ENCODE assay signal across 22 cellular contexts in genomic region chr1:171948491-171948890, GRCh38.
DNase-seq lines count a peak whose midpoint lies in the region; ATAC-seq, FAIRE-seq and TF ChIP-seq lines count a peak whose summit lies in the region.
"Had no signal": no experiment of that assay in that cellular context is flagged by ENCODE, and none has a peak within 500 bp of the region (broad histone marks: within the 10 kb centered on the region; RNA-seq: fewer than 3 reads in every experiment).

No MANE protein-coding gene starts in this region.

- H3K9me3 ChIP-seq in pancreas (no peaks in the 10 kb centered on the region), gastrocnemius medialis (no peaks in the 10 kb centered on the region)
- H3K9me3 ChIP-seq: body of pancreas, thyroid gland had no signal

- WGBS in pancreas, 2 donors: 13% methylated on average over 1 of the region's 1 CpG

- H3K27ac ChIP-seq in pancreas: no peak overlapping the region
- H3K27ac ChIP-seq in gastrocnemius medialis: no peak overlapping the region
- H3K27ac ChIP-seq: body of pancreas, hepatocyte, left ventricle myocardium inferior, thyroid gland had no signal

- intact Hi-C loops in pancreas (cut with DNase I): no loop called here
- intact Hi-C loops in gastrocnemius medialis (cut with DNase I; ENCODE audit: low total_unique reads): no loop called here

- no peak overlapping the region for H3K4me3 ChIP-seq in pancreas
- no peak overlapping the region for H3K4me3 ChIP-seq in gastrocnemius medialis
- H3K4me3 ChIP-seq: body of pancreas, hepatocyte, left ventricle myocardium inferior, thyroid gland had no signal

- H3K4me1 ChIP-seq in pancreas (no peaks in the 10 kb centered on the region), gastrocnemius medialis (peaks cover 0 to 3% of the 10 kb centered on the region in 2 donors)
- H3K4me1 ChIP-seq: body of pancreas, thyroid gland had no signal

- TF ChIP-seq CTCF in pancreas (IDR thresholded peaks at IDR 0.05): peak in 1 of 4 donors; percentile 8
- no peak for TF ChIP-seq CTCF in gastrocnemius medialis (IDR thresholded peaks at IDR 0.05 in 4 of 5, conservative IDR thresholded peaks at IDR 0.05 in 1 of 5)

- ATAC-seq in pancreas (no peak), gastrocnemius medialis (no peak)
- ATAC-seq: body of pancreas, natural killer cell, Right ventricle myocardium inferior had no signal

- no peaks in the 10 kb centered on the region for H3K36me3 ChIP-seq in pancreas
- H3K36me3 ChIP-seq in gastrocnemius medialis: no peaks in the 10 kb centered on the region
- H3K36me3 ChIP-seq: left ventricle myocardium inferior, thyroid gland had no signal

- peak; percentile 43 for DNase-seq in EH (ENCODE audit: low read depth)
- peak; percentile 19 for DNase-seq in LHCN-M2 (ENCODE audit: low read depth)
- DNase-seq in T47D (ENCODE audit: low read depth in 1 of 2, low spot score in 1 of 2): peak; percentile 29 to 80
- peak; percentile 33 for DNase-seq in kidney glomerular epithelial cell (lab: John Stamatoyannopoulos, UW)
- no peak for DNase-seq in pancreas
- DNase-seq in C1 segment of cervical spinal cord (lab: John Stamatoyannopoulos, UW): no peak
- DNase-seq in NCI-H345 treated with DMSO at 0.1 percent for 48 hours (lab: John Stamatoyannopoulos, UW; ENCODE audit: unreplicated experiment): no peak
- no peak for DNase-seq in gastrocnemius medialis
- DNase-seq: activated CD8-positive, alpha-beta memory T cell treated with anti-CD3 and anti-CD28 coated beads for 24 hours; activated gamma-delta T cell; body of pancreas; DMS79 treated with DMSO at 0.1 percent for 48 hours; effector CD8-positive, alpha-beta T cell; left ventricle myocardium inferior; natural killer cell; NCI-H1694 treated with DMSO at 0.1 percent for 48 hours; NCI-H69; stimulated activated CD4-positive, alpha-beta T cell treated with anti-CD3 and anti-CD28 coated beads, Interleukin-1b, Interleukin-23, amount 100 ng/mL, for 48 hours; T1000; thyroid gland had no signal

- H3K27me3 ChIP-seq in pancreas (no peaks in the 10 kb centered on the region), gastrocnemius medialis (no peaks in the 10 kb centered on the region)
- H3K27me3 ChIP-seq: body of pancreas, hepatocyte, thyroid gland had no signal

- no peak for TF ChIP-seq POLR2A in gastrocnemius medialis (IDR thresholded peaks at IDR 0.05)

- no peak for FAIRE-seq in pancreas (lab: Jason Lieb, UNC)

- in situ Hi-C loops in T47D (cut with HindIII; ENCODE audit: low pct_unique_long_range_greater_than_20kb, low sequenced_read_pairs): no loop called here
- in situ Hi-C loops in gastrocnemius medialis (cut with MboI; ENCODE audit: low sequenced_read_pairs in 4 of 4): no loop called here

Comparison
In these comparisons a context has a peak if more than half of its experiments do, and no peak if none do; other contexts are left out.
1. DNase-seq: peak in EH (single experiment), LHCN-M2 (single experiment), T47D (2 of 2) and kidney glomerular epithelial cell (single experiment); none in pancreas (0 of 6), C1 segment of cervical spinal cord (0 of 14), NCI-H345 treated with DMSO at 0.1 percent for 48 hours (single experiment) and gastrocnemius medialis (0 of 2).